In the genomic region with DNA sequence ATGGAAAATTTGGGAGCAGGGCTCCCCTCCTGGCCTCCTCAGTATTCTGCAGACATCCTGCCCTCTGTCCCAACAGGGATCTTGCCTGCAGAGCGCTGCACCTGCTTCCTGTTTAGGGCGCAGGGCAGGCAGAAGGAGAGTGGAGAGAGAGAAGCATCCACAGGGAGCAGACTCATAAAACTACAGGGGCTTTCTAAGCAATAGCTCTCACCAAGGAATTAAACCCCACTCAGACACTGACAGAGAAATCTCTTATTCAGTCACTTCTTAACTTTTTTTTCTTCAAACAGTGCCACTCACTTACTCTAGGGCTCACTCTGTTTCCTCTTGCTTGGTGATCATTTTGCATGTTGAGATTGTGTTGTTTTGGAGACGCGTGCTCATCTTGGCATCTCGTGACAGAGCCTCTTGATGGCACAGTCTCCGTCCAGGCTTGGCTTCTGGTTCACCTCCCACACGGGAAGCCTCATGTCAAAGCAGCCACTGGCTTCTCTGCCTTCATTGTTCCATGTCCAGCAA, we compare ENCODE assay signal across 19 cellular contexts.
DNase-seq lines count a peak whose midpoint lies in the region; ATAC-seq and TF ChIP-seq lines count a peak whose summit lies in the region.
"Had no signal": no experiment of that assay in that cellular context is flagged by ENCODE, and none has a peak within 500 bp of the region (broad histone marks: within the 10 kb centered on the region; RNA-seq: fewer than 3 reads in every experiment).

No MANE protein-coding gene starts in this region.

- no peaks in the 10 kb centered on the region for H3K36me3 ChIP-seq in BLaER1
- H3K36me3 ChIP-seq in CD4-positive, alpha-beta memory T cell (ENCODE audit: insufficient read depth, low read length), result no peaks in the 10 kb centered on the region
- H3K36me3 ChIP-seq: cardiac muscle cell, stomach, vagina had no signal

- ATAC-seq in HG02571 (IDR thresholded peaks at IDR 0.05; ENCODE audit: unreplicated experiment), result no peak
- ATAC-seq: effector memory CD8-positive, alpha-beta T cell had no signal

- H3K9ac ChIP-seq in BLaER1, result no peak overlapping the region
- H3K9ac ChIP-seq: KMS-11 had no signal

- no peak overlapping the region; the same call in 1 of the 2 replicates for H3K27ac ChIP-seq in BLaER1
- no peak overlapping the region for H3K27ac ChIP-seq in CD4-positive, alpha-beta memory T cell (ENCODE audit: low read depth, low read length)
- H3K27ac ChIP-seq: cardiac muscle cell, KMS-11, stomach, vagina had no signal

- CTCF ChIA-PET in HEK293T (lab: Yijun Ruan, JAX), result no interaction called here
- CTCF ChIA-PET in activated CD4-positive, alpha-beta memory T cell treated with anti-CD3 and anti-CD28 coated beads for 36 hours (lab: Charles Lee), result no interaction called here
- CTCF ChIA-PET in CD4-positive, alpha-beta memory T cell (lab: Charles Lee; ENCODE audit: partially characterized antibody), result no interaction called here

- H3K4me3 ChIP-seq in BLaER1, result no peak overlapping the region
- H3K4me3 ChIP-seq in CD4-positive, alpha-beta memory T cell (ENCODE audit: low read length in 2 of 2), result no peak overlapping the region
- H3K4me3 ChIP-seq: cardiac muscle cell, stomach, vagina had no signal

- no peaks in the 10 kb centered on the region for H3K9me3 Mint-ChIP-seq in endothelial cell (ENCODE audit: unreplicated experiment)
- peaks cover 5% of the 10 kb centered on the region for H3K9me3 Mint-ChIP-seq in activated CD4-positive, alpha-beta memory T cell treated with anti-CD3 and anti-CD28 coated beads for 36 hours
- peaks cover 0 to 16% (median 1%) of the 10 kb centered on the region in 8 donors for H3K9me3 Mint-ChIP-seq in CD4-positive, alpha-beta memory T cell
- H3K9me3 Mint-ChIP-seq: activated naive CD8-positive, alpha-beta T cell treated with anti-CD3 and anti-CD28 coated beads, Interleukin-2, amount 10 ng/mL, durations not matched to agents 7 days and 5 days had no signal

- no peak overlapping the region for H3K27ac Mint-ChIP-seq in endothelial cell (ENCODE audit: unreplicated experiment)
- no peak overlapping the region for H3K27ac Mint-ChIP-seq in activated CD4-positive, alpha-beta memory T cell treated with anti-CD3 and anti-CD28 coated beads for 36 hours
- no peak overlapping the region for H3K27ac Mint-ChIP-seq in CD4-positive, alpha-beta memory T cell
- H3K27ac Mint-ChIP-seq: activated naive CD8-positive, alpha-beta T cell treated with anti-CD3 and anti-CD28 coated beads, Interleukin-2, amount 10 ng/mL, durations not matched to agents 7 days and 5 days; mesothelial cell of epicardium had no signal

- no peak for DNase-seq in HEK293T (ENCODE audit: extremely low spot score)
- peak; percentile 67 for DNase-seq in NCI-H446 treated with DMSO at 0.1 percent for 48 hours (lab: John Stamatoyannopoulos, UW)
- DNase-seq in endothelial cell (ENCODE audit: low spot score), result peak; percentile 25
- no peak for DNase-seq in HK-2 (ENCODE audit: unreplicated experiment)
- no peak for DNase-seq in activated CD4-positive, alpha-beta memory T cell treated with anti-CD3 and anti-CD28 coated beads for 36 hours
- no peak for DNase-seq in CD4-positive, alpha-beta memory T cell
- DNase-seq: ACHN; activated CD4-positive, CD25-positive, alpha-beta regulatory T cell treated with anti-CD3 and anti-CD28 coated beads, Interleukin-2, amount 50 U/mL, for 72 hours; activated naive CD8-positive, alpha-beta T cell treated with anti-CD3 and anti-CD28 coated beads, Interleukin-2, amount 10 ng/mL, durations not matched to agents 7 days and 5 days; effector memory CD8-positive, alpha-beta T cell; NCI-H187 treated with DMSO at 0.1 percent for 48 hours; stomach; T-helper 2 cell had no signal

- POLR2A ChIA-PET in HEK293T (lab: Yijun Ruan, JAX), result no interaction called here
- POLR2A ChIA-PET in activated CD4-positive, alpha-beta memory T cell treated with anti-CD3 and anti-CD28 coated beads for 36 hours (lab: Charles Lee), result no interaction called here
- POLR2A ChIA-PET in CD4-positive, alpha-beta memory T cell (lab: Charles Lee; ENCODE audit: partially characterized antibody), result no interaction called here

- H4K20me1 ChIP-seq in BLaER1, result no peaks in the 10 kb centered on the region

- intact Hi-C loops in activated CD4-positive, alpha-beta memory T cell treated with anti-CD3 and anti-CD28 coated beads for 36 hours (cut with micrococcal nuclease), result loop anchor here (10.0 kb wide), 1 partner anchor 350 kb away; no protein-coding TSS in a partner anchor
- intact Hi-C loops in CD4-positive, alpha-beta memory T cell (cut with micrococcal nuclease), result no loop called here

- peak overlapping the region; percentile 33 for H3K4me2 ChIP-seq in BLaER1
- H3K4me2 ChIP-seq: KMS-11 had no signal

- H3K4me1 Mint-ChIP-seq in endothelial cell (ENCODE audit: unreplicated experiment), result peaks cover 9% of the 10 kb centered on the region
- H3K4me1 Mint-ChIP-seq in activated CD4-positive, alpha-beta memory T cell treated with anti-CD3 and anti-CD28 coated beads for 36 hours (ENCODE audit: low read depth), result no peaks in the 10 kb centered on the region
- peaks cover 0 to 1% (median 0%) of the 10 kb centered on the region in 4 donors for H3K4me1 Mint-ChIP-seq in CD4-positive, alpha-beta memory T cell
- H3K4me1 Mint-ChIP-seq: activated naive CD8-positive, alpha-beta T cell treated with anti-CD3 and anti-CD28 coated beads, Interleukin-2, amount 10 ng/mL, durations not matched to agents 7 days and 5 days had no signal

- TF ChIP-seq CTCF in endothelial cell (IDR thresholded peaks at IDR 0.05; ENCODE audit: unreplicated experiment), result no peak

- no peaks in the 10 kb centered on the region for H3K27me3 Mint-ChIP-seq in endothelial cell (ENCODE audit: unreplicated experiment)
- peaks cover 16% of the 10 kb centered on the region for H3K27me3 Mint-ChIP-seq in activated CD4-positive, alpha-beta memory T cell treated with anti-CD3 and anti-CD28 coated beads for 36 hours
- H3K27me3 Mint-ChIP-seq in CD4-positive, alpha-beta memory T cell, result peaks cover 12 to 13% of the 10 kb centered on the region in 2 donors

- H3K4me1 ChIP-seq in BLaER1, result peaks cover 60% of the 10 kb centered on the region
- no peaks in the 10 kb centered on the region for H3K4me1 ChIP-seq in CD4-positive, alpha-beta memory T cell (ENCODE audit: insufficient read depth, low read length)
- H3K4me1 ChIP-seq: stomach, vagina had no signal

- H3K36me3 Mint-ChIP-seq in endothelial cell (ENCODE audit: low read depth, unreplicated experiment), result peaks cover 4% of the 10 kb centered on the region
- H3K36me3 Mint-ChIP-seq in activated CD4-positive, alpha-beta memory T cell treated with anti-CD3 and anti-CD28 coated beads for 36 hours, result no peaks in the 10 kb centered on the region
- no peaks in the 10 kb centered on the region for H3K36me3 Mint-ChIP-seq in CD4-positive, alpha-beta memory T cell
- H3K36me3 Mint-ChIP-seq: activated naive CD8-positive, alpha-beta T cell treated with anti-CD3 and anti-CD28 coated beads, Interleukin-2, amount 10 ng/mL, durations not matched to agents 7 days and 5 days; mesothelial cell of epicardium had no signal

- H3K4me3 Mint-ChIP-seq in endothelial cell (ENCODE audit: unreplicated experiment), result no peak overlapping the region
- no peak overlapping the region for H3K4me3 Mint-ChIP-seq in activated CD4-positive, alpha-beta memory T cell treated with anti-CD3 and anti-CD28 coated beads for 36 hours
- H3K4me3 Mint-ChIP-seq in CD4-positive, alpha-beta memory T cell, result no peak overlapping the region
- H3K4me3 Mint-ChIP-seq: activated naive CD8-positive, alpha-beta T cell treated with anti-CD3 and anti-CD28 coated beads, Interleukin-2, amount 10 ng/mL, durations not matched to agents 7 days and 5 days; effector memory CD8-positive, alpha-beta T cell; mesothelial cell of epicardium had no signal

- H3K9me3 ChIP-seq in BLaER1, result peaks cover 25% of the 10 kb centered on the region
- H3K9me3 ChIP-seq in CD4-positive, alpha-beta memory T cell (ENCODE audit: control insufficient read depth in 1 of 2, low read length in 2 of 2), result no peaks in the 10 kb centered on the region
- H3K9me3 ChIP-seq: vagina had no signal

- H3K27me3 ChIP-seq in BLaER1, result no peaks in the 10 kb centered on the region
- no peaks in the 10 kb centered on the region for H3K27me3 ChIP-seq in CD4-positive, alpha-beta memory T cell (ENCODE audit: insufficient read depth, low read length)
- H3K27me3 ChIP-seq: cardiac muscle cell, vagina had no signal

TF ChIP-seq in HEK293T, 16 proteins besides CTCF, POLR2A, EP300 and RAD21:
- TF ChIP-seq FOXK2 (IDR thresholded peaks at IDR 0.05) (no peak), L3MBTL2 (conservative IDR thresholded peaks at IDR 0.05) (0 out of 2 replicates have a peak, but pooled peaks have one; percentile 22), PKNOX1 (IDR thresholded peaks at IDR 0.05) (peak; percentile 66; the same call in 1 of the 2 replicates)
TF ChIP-seq in HEK293T: peak in this region for 2.

Comparison
In these comparisons a context has a peak if more than half of its experiments do, and no peak if none do; other contexts are left out.
1. DNase-seq: peak in NCI-H446 treated with DMSO at 0.1 percent for 48 hours (single experiment) and endothelial cell (single experiment); none in HEK293T (single experiment), HK-2 (single experiment), activated CD4-positive, alpha-beta memory T cell treated with anti-CD3 and anti-CD28 coated beads for 36 hours (single experiment) and CD4-positive, alpha-beta memory T cell (0 of 5).